ENCODE assay signal across 8 cellular contexts in genomic region chr1:100353988-100354387, GRCh38. TPM values are rescaled to one million over a fixed set of nuclear protein-coding genes. Genes with fewer than 3 reads are reported as not detected.
DNase-seq lines count a peak whose midpoint lies in the region; ATAC-seq lines count a peak whose summit lies in the region.

No MANE protein-coding gene starts in this region.

- no peaks in the 10 kb centered on the region for H3K27me3 Mint-ChIP-seq in activated naive CD8-positive, alpha-beta T cell treated with anti-CD3 and anti-CD28 coated beads for 36 hours

- H3K4me3 Mint-ChIP-seq in activated naive CD8-positive, alpha-beta T cell treated with anti-CD3 and anti-CD28 coated beads for 36 hours, result peak overlapping the region; percentile 86

- peaks cover 28% of the 10 kb centered on the region for H3K36me3 Mint-ChIP-seq in activated naive CD8-positive, alpha-beta T cell treated with anti-CD3 and anti-CD28 coated beads for 36 hours

- in situ Hi-C loops in ACHN (cut with HindIII; ENCODE audit: low pct_ligation_motif_present, low pct_unique_long_range_greater_than_20kb, low sequenced_read_pairs) (no loop called here), KBM-7 (cut with MboI; ENCODE audit: low pct_unique_long_range_greater_than_20kb, low sequenced_read_pairs) (no loop called here)

- ATAC-seq in HG03196 (IDR thresholded peaks at IDR 0.05; ENCODE audit: unreplicated experiment), result no peak

- H3K27ac Mint-ChIP-seq in activated naive CD8-positive, alpha-beta T cell treated with anti-CD3 and anti-CD28 coated beads for 36 hours, result peak overlapping the region; percentile 92

- peaks cover 51% of the 10 kb centered on the region for H3K4me1 Mint-ChIP-seq in activated naive CD8-positive, alpha-beta T cell treated with anti-CD3 and anti-CD28 coated beads for 36 hours

- DNase-seq in ACHN, result peak; percentile 71
- DNase-seq in HS-27A (ENCODE audit: low read depth), result peak; percentile 49
- DNase-seq in activated naive CD8-positive, alpha-beta T cell treated with anti-CD3 and anti-CD28 coated beads for 36 hours, result no peak
- peak; percentile 15 for DNase-seq in medulla oblongata (ENCODE audit: extremely low spot score)
- no peak for DNase-seq in KBM-7
- DNase-seq in NOMO-1 treated with dmso at 0.1 percent for 144 hours (lab: John Stamatoyannopoulos, UW; ENCODE audit: unreplicated experiment), result no peak
- DNase-seq in activated effector memory CD4-positive, alpha-beta T cell treated with Interleukin-2 at 50 U/mL for 16 hours, result no peak

- no peaks in the 10 kb centered on the region for H3K9me3 Mint-ChIP-seq in activated naive CD8-positive, alpha-beta T cell treated with anti-CD3 and anti-CD28 coated beads for 36 hours

RNA-seq across cellular contexts. Expression of gene CDC14A, which starts 1.7 kb away (rescaled TPM):
- 10 to 100 TPM in 1 of 2 experiments, 1 to 10 TPM in 1; 9.5 to 11.2 TPM for total RNA-seq in activated naive CD8-positive, alpha-beta T cell treated with anti-CD3 and anti-CD28 coated beads for 36 hours

Comparison
In these comparisons a context has a peak if more than half of its experiments do, and no peak if none do; other contexts are left out.
1. DNase-seq: peak in ACHN (single experiment), HS-27A (single experiment) and medulla oblongata (single experiment); none in activated naive CD8-positive, alpha-beta T cell treated with anti-CD3 and anti-CD28 coated beads for 36 hours (single experiment), KBM-7 (single experiment), NOMO-1 treated with dmso at 0.1 percent for 144 hours (single experiment) and activated effector memory CD4-positive, alpha-beta T cell treated with Interleukin-2 at 50 U/mL for 16 hours (single experiment).